1 cellular context compared by ENCODE assay signal in genomic region chr12:52213541-52214420, GRCh38.
TF ChIP-seq lines count a peak whose summit lies in the region.

No MANE protein-coding gene starts in this region.

TF ChIP-seq in HepG2, 621 proteins besides CTCF, POLR2A, EP300 and RAD21 (continued from another document and continues in another):
- TF ChIP-seq FOSL2 (CRISPR knock-in tag; IDR thresholded peaks at IDR 0.05) (0 out of 2 replicates have a peak, but pooled peaks have one; percentile 6), XBP1 (CRISPR knock-in tag; IDR thresholded peaks at IDR 0.05) (no peak), STAT6 (CRISPR knock-in tag; IDR thresholded peaks at IDR 0.05; ENCODE audit: borderline replicate concordance) (no peak), ZNF766 (CRISPR knock-in tag; IDR thresholded peaks at IDR 0.05; ENCODE audit: borderline replicate concordance) (no peak), CBFB (CRISPR knock-in tag; IDR thresholded peaks at IDR 0.05) (0 out of 2 replicates have a peak, but pooled peaks have one; percentile 25), ZFP37 (CRISPR knock-in tag; IDR thresholded peaks at IDR 0.05; ENCODE audit: borderline replicate concordance) (no peak), THAP8 (CRISPR knock-in tag; IDR thresholded peaks at IDR 0.05; ENCODE audit: borderline replicate concordance) (no peak), PHB2 (IDR thresholded peaks at IDR 0.05; ENCODE audit: partially characterized antibody) (no peak), RFX5 (IDR thresholded peaks at IDR 0.05; ENCODE audit: low read depth, low read length) (no peak), FOXM1 (CRISPR knock-in tag; IDR thresholded peaks at IDR 0.05) (no peak), ZNF337 (CRISPR knock-in tag; IDR thresholded peaks at IDR 0.05; ENCODE audit: borderline replicate concordance, low read depth) (no peak), GABPA (IDR thresholded peaks at IDR 0.05; ENCODE audit: low read depth, low read length) (no peak), GABPA (CRISPR knock-in tag; IDR thresholded peaks at IDR 0.05; ENCODE audit: low read depth) (no peak), PHF20 (CRISPR knock-in tag; IDR thresholded peaks at IDR 0.05) (no peak), CENPX (CRISPR knock-in tag; IDR thresholded peaks at IDR 0.05) (no peak), CEBPB (IDR thresholded peaks at IDR 0.05; ENCODE audit: borderline replicate concordance, low read depth, low read length) (peak; percentile 30; the same call in 1 of the 2 replicates), SUZ12 (IDR thresholded peaks at IDR 0.05; ENCODE audit: low read depth, low read length) (no peak), SAP130 (CRISPR knock-in tag; IDR thresholded peaks at IDR 0.05; ENCODE audit: low read depth) (no peak), CBX2 (IDR thresholded peaks at IDR 0.05; ENCODE audit: low read depth, low read length) (no peak), CBX2 (CRISPR knock-in tag; IDR thresholded peaks at IDR 0.05; ENCODE audit: low read depth) (no peak), HNF4G (IDR thresholded peaks at IDR 0.05; ENCODE audit: borderline replicate concordance, low read depth, low read length) (no peak), HNF4G (CRISPR knock-in tag; IDR thresholded peaks at IDR 0.05; ENCODE audit: borderline replicate concordance, low read depth) (no peak), MED1 (CRISPR knock-in tag; IDR thresholded peaks at IDR 0.05) (no peak), XRCC5 (optimal IDR thresholded peaks at IDR 0.05; ENCODE audit: low read length) (peak; percentile 91), SOX5 (CRISPR knock-in tag; IDR thresholded peaks at IDR 0.05; ENCODE audit: borderline replicate concordance) (no peak), ZKSCAN1 (IDR thresholded peaks at IDR 0.05; ENCODE audit: low read length) (no peak), ZFP36L1 (CRISPR knock-in tag; IDR thresholded peaks at IDR 0.05) (no peak), ZNF207 (IDR thresholded peaks at IDR 0.05; ENCODE audit: borderline replicate concordance) (no peak), AGO2 (optimal IDR thresholded peaks at IDR 0.05; ENCODE audit: low read depth, low read length) (no peak), TOE1 (CRISPR knock-in tag; IDR thresholded peaks at IDR 0.05) (no peak), ZNF572 (CRISPR knock-in tag; IDR thresholded peaks at IDR 0.05) (0 out of 2 replicates have a peak, but pooled peaks have one; percentile 52), NONO (IDR thresholded peaks at IDR 0.05) (no peak), NONO (CRISPR knock-in tag; conservative IDR thresholded peaks at IDR 0.05) (0 out of 2 replicates have a peak, but pooled peaks have one; percentile 24), ZSCAN31 (CRISPR knock-in tag; IDR thresholded peaks at IDR 0.05; ENCODE audit: low read depth) (no peak), CAMTA2 (CRISPR knock-in tag; IDR thresholded peaks at IDR 0.05; ENCODE audit: borderline replicate concordance) (no peak)
- TF ChIP-seq, protein P1, sequence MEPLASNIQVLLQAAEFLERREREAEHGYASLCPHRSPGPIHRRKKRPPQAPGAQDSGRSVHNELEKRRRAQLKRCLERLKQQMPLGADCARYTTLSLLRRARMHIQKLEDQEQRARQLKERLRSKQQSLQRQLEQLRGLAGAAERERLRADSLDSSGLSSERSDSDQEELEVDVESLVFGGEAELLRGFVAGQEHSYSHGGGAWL (CRISPR knock-in tag; IDR thresholded peaks at IDR 0.05) = no peak
- TF ChIP-seq, protein P2, sequence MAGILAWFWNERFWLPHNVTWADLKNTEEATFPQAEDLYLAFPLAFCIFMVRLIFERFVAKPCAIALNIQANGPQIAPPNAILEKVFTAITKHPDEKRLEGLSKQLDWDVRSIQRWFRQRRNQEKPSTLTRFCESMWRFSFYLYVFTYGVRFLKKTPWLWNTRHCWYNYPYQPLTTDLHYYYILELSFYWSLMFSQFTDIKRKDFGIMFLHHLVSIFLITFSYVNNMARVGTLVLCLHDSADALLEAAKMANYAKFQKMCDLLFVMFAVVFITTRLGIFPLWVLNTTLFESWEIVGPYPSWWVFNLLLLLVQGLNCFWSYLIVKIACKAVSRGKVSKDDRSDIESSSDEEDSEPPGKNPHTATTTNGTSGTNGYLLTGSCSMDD (CRISPR knock-in tag; IDR thresholded peaks at IDR 0.05) = no peak
- TF ChIP-seq, protein P3, sequence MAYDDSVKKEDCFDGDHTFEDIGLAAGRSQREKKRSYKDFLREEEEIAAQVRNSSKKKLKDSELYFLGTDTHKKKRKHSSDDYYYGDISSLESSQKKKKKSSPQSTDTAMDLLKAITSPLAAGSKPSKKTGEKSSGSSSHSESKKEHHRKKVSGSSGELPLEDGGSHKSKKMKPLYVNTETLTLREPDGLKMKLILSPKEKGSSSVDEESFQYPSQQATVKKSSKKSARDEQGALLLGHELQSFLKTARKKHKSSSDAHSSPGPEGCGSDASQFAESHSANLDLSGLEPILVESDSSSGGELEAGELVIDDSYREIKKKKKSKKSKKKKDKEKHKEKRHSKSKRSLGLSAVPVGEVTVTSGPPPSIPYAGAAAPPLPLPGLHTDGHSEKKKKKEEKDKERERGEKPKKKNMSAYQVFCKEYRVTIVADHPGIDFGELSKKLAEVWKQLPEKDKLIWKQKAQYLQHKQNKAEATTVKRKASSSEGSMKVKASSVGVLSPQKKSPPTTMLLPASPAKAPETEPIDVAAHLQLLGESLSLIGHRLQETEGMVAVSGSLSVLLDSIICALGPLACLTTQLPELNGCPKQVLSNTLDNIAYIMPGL (CRISPR knock-in tag; IDR thresholded peaks at IDR 0.05; ENCODE audit: borderline replicate concordance in 1 of 2, low read depth in 1 of 2) = peak in 1 of 2 experiments; percentile 52; a peak in 1 of 4 replicates
- TF ChIP-seq, protein P4, sequence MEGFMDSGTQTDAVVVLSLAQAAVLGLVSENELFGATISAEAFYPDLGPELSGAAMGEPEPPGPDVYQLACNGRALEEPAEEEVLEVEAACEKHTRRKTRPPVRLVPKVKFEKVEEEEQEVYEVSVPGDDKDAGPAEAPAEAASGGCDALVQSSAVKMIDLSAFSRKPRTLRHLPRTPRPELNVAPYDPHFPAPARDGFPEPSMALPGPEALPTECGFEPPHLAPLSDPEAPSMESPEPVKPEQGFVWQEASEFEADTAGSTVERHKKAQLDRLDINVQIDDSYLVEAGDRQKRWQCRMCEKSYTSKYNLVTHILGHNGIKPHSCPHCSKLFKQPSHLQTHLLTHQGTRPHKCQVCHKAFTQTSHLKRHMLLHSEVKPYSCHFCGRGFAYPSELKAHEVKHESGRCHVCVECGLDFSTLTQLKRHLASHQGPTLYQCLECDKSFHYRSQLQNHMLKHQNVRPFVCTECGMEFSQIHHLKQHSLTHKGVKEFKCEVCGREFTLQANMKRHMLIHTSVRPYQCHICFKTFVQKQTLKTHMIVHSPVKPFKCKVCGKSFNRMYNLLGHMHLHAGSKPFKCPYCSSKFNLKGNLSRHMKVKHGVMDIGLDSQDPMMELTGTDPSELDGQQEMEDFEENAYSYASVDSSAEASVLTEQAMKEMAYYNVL (CRISPR knock-in tag; IDR thresholded peaks at IDR 0.05; ENCODE audit: borderline replicate concordance) = no peak
- TF ChIP-seq, protein P5, sequence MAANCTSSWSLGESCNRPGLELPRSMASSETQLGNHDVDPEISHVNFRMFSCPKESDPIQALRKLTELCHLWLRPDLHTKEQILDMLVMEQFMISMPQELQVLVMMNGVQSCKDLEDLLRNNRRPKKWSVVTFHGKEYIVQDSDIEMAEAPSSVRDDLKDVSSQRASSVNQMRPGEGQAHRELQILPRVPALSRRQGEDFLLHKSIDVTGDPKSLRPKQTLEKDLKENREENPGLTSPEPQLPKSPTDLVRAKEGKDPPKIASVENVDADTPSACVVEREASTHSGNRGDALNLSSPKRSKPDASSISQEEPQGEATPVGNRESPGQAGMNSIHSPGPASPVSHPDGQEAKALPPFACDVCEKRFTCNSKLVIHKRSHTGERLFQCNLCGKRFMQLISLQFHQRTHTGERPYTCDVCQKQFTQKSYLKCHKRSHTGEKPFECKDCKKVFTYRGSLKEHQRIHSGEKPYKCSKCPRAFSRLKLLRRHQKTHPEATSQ (CRISPR knock-in tag; IDR thresholded peaks at IDR 0.05; ENCODE audit: borderline replicate concordance) = no peak
- TF ChIP-seq, protein P6, sequence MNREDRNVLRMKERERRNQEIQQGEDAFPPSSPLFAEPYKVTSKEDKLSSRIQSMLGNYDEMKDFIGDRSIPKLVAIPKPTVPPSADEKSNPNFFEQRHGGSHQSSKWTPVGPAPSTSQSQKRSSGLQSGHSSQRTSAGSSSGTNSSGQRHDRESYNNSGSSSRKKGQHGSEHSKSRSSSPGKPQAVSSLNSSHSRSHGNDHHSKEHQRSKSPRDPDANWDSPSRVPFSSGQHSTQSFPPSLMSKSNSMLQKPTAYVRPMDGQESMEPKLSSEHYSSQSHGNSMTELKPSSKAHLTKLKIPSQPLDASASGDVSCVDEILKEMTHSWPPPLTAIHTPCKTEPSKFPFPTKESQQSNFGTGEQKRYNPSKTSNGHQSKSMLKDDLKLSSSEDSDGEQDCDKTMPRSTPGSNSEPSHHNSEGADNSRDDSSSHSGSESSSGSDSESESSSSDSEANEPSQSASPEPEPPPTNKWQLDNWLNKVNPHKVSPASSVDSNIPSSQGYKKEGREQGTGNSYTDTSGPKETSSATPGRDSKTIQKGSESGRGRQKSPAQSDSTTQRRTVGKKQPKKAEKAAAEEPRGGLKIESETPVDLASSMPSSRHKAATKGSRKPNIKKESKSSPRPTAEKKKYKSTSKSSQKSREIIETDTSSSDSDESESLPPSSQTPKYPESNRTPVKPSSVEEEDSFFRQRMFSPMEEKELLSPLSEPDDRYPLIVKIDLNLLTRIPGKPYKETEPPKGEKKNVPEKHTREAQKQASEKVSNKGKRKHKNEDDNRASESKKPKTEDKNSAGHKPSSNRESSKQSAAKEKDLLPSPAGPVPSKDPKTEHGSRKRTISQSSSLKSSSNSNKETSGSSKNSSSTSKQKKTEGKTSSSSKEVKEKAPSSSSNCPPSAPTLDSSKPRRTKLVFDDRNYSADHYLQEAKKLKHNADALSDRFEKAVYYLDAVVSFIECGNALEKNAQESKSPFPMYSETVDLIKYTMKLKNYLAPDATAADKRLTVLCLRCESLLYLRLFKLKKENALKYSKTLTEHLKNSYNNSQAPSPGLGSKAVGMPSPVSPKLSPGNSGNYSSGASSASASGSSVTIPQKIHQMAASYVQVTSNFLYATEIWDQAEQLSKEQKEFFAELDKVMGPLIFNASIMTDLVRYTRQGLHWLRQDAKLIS (CRISPR knock-in tag; IDR thresholded peaks at IDR 0.05) = no peak
- TF ChIP-seq, protein P7, sequence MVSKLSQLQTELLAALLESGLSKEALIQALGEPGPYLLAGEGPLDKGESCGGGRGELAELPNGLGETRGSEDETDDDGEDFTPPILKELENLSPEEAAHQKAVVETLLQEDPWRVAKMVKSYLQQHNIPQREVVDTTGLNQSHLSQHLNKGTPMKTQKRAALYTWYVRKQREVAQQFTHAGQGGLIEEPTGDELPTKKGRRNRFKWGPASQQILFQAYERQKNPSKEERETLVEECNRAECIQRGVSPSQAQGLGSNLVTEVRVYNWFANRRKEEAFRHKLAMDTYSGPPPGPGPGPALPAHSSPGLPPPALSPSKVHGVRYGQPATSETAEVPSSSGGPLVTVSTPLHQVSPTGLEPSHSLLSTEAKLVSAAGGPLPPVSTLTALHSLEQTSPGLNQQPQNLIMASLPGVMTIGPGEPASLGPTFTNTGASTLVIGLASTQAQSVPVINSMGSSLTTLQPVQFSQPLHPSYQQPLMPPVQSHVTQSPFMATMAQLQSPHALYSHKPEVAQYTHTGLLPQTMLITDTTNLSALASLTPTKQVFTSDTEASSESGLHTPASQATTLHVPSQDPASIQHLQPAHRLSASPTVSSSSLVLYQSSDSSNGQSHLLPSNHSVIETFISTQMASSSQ (IDR thresholded peaks at IDR 0.05; ENCODE audit: low read depth) = no peak
- TF ChIP-seq, protein P7 (CRISPR knock-in tag; IDR thresholded peaks at IDR 0.05; ENCODE audit: borderline replicate concordance) = no peak
